Comparison of ENCODE assay signal across 16 cellular contexts in the genomic region with DNA sequence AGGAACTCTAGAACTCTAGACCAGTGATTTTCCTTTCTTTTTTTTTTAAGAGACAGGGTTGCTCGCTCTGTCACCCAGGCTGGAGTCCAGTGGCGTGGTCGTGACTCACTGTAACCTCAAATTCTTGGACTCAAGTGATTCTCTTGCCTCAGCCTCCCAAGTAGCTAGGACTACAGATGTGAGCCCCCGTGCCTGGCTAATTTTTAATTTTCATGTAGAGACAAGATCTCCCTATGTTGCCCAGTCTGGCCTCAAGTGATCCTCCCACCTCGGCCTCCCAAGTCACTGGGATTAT. TPM values are rescaled to one million over a fixed set of nuclear protein-coding genes. Genes with fewer than 3 reads are reported as not detected.
DNase-seq lines count a peak whose midpoint lies in the region; ATAC-seq, FAIRE-seq and TF ChIP-seq lines count a peak whose summit lies in the region.
"Had no signal": no experiment of that assay in that cellular context is flagged by ENCODE, and none has a peak within 500 bp of the region (broad histone marks: within the 10 kb centered on the region; RNA-seq: fewer than 3 reads in every experiment).

No MANE protein-coding gene starts in this region.

- H3K4me1 Mint-ChIP-seq in naive thymus-derived CD8-positive, alpha-beta T cell: peaks cover 0 to 26% (median 2%) of the 10 kb centered on the region in 4 donors

- TF ChIP-seq CTCF in astrocyte of the cerebellum (IDR thresholded peaks at IDR 0.05; ENCODE audit: low read depth, low read length, missing control alignments) (no peak), kidney epithelial cell (IDR thresholded peaks at IDR 0.05; ENCODE audit: insufficient read depth, low read length, poor library complexity, severe bottlenecking) (no peak)

- no peak for FAIRE-seq in GM12891 (lab: Jason Lieb, UNC)
- FAIRE-seq: GM18507 had no signal

- peak overlapping the region in 1 of 10 donors; percentile 84 for H3K27ac Mint-ChIP-seq in naive thymus-derived CD8-positive, alpha-beta T cell
- H3K27ac Mint-ChIP-seq: activated CD8-positive, alpha-beta T cell treated with anti-CD3 and anti-CD28 coated beads, Interleukin-2, amount 10 ng/mL, durations not matched to agents 7 days and 5 days had no signal

- 91% methylated on average over 5 of the region's 5 CpGs for WGBS in HUES64

- DNase-seq in Caki2 (ENCODE audit: low read depth): peak; percentile 39
- DNase-seq in astrocyte of the cerebellum (ENCODE audit: low read depth): peak; percentile 34
- peak; percentile 49 for DNase-seq in kidney epithelial cell (ENCODE audit: low read depth)
- no peak for DNase-seq in naive thymus-derived CD8-positive, alpha-beta T cell
- no peak for DNase-seq in kidney glomerular epithelial cell (lab: John Stamatoyannopoulos, UW)
- DNase-seq in GM12891 (ENCODE audit: insufficient read length, low spot score): no peak
- no peak for DNase-seq in NCI-H345 (lab: John Stamatoyannopoulos, UW)
- DNase-seq: activated CD8-positive, alpha-beta T cell treated with anti-CD3 and anti-CD28 coated beads, Interleukin-2, amount 10 ng/mL, durations not matched to agents 7 days and 5 days; activated naive CD8-positive, alpha-beta T cell treated with anti-CD3 and anti-CD28 coated beads for 36 hours; foreskin keratinocyte; NCI-H1048; PC-9; psoas muscle had no signal

- no peak overlapping the region for H3K4me3 ChIP-seq in HUES64 (ENCODE audit: low read length)
- H3K4me3 ChIP-seq in astrocyte of the cerebellum (ENCODE audit: low read depth, low read length): no peak overlapping the region
- no peak overlapping the region for H3K4me3 ChIP-seq in kidney epithelial cell (ENCODE audit: low read depth, low read length)
- H3K4me3 ChIP-seq: HAP-1, PC-9, psoas muscle had no signal

- H3K36me3 Mint-ChIP-seq in naive thymus-derived CD8-positive, alpha-beta T cell: peaks cover 0 to 3% (median 0%) of the 10 kb centered on the region in 3 donors

- no peak for TF ChIP-seq POLR2A in GM12891 (IDR thresholded peaks at IDR 0.05; ENCODE audit: low read depth, low read length)

- peaks cover 34% of the 10 kb centered on the region for H3K4me1 ChIP-seq in HUES64 (ENCODE audit: insufficient read depth, low read length)

- POLR2A ChIA-PET in naive thymus-derived CD8-positive, alpha-beta T cell (lab: Charles Lee): no interaction called here

- peak overlapping the region; percentile 38; the same call in 1 of the 2 replicates for H3K27ac ChIP-seq in HUES64 (ENCODE audit: low read depth, low read length)
- H3K27ac ChIP-seq: foreskin keratinocyte, PC-9, psoas muscle had no signal

- in situ Hi-C loops in Caki2 (cut with HindIII; ENCODE audit: low pct_unique_long_range_greater_than_20kb, low sequenced_read_pairs): no loop called here
- in situ Hi-C loops in astrocyte of the cerebellum (cut with HindIII; ENCODE audit: low sequenced_read_pairs): no loop called here

- H3K4me3 Mint-ChIP-seq in naive thymus-derived CD8-positive, alpha-beta T cell: no peak overlapping the region
- H3K4me3 Mint-ChIP-seq: activated CD8-positive, alpha-beta T cell treated with anti-CD3 and anti-CD28 coated beads, Interleukin-2, amount 10 ng/mL, durations not matched to agents 7 days and 5 days; activated naive CD8-positive, alpha-beta T cell treated with anti-CD3 and anti-CD28 coated beads for 36 hours had no signal

- H3K36me3 ChIP-seq in HUES64 (ENCODE audit: insufficient read depth, low read length) (no peaks in the 10 kb centered on the region), kidney epithelial cell (ENCODE audit: control insufficient read depth, insufficient read depth, low read length) (no peaks in the 10 kb centered on the region)
- H3K36me3 ChIP-seq: HAP-1 had no signal

- no peaks in the 10 kb centered on the region for H3K9me3 ChIP-seq in HUES64 (ENCODE audit: insufficient read depth, low read depth, low read length)
- H3K9me3 ChIP-seq: HAP-1, psoas muscle had no signal

- no peaks in the 10 kb centered on the region for H3K27me3 ChIP-seq in HUES64 (ENCODE audit: insufficient read depth, low read length)
- no peaks in the 10 kb centered on the region for H3K27me3 ChIP-seq in kidney epithelial cell (ENCODE audit: control insufficient read depth, insufficient read depth, low read length)
- H3K27me3 ChIP-seq: foreskin keratinocyte had no signal

- H3K27me3 Mint-ChIP-seq in naive thymus-derived CD8-positive, alpha-beta T cell: peaks cover 0 to 3% (median 0%) of the 10 kb centered on the region in 5 donors
- H3K27me3 Mint-ChIP-seq: activated naive CD8-positive, alpha-beta T cell treated with anti-CD3 and anti-CD28 coated beads for 36 hours had no signal

- no peak overlapping the region for H3K9ac ChIP-seq in HUES64 (ENCODE audit: low read depth, low read length)

- peaks cover 0 to 4% (median 0%) of the 10 kb centered on the region in 9 donors for H3K9me3 Mint-ChIP-seq in naive thymus-derived CD8-positive, alpha-beta T cell

- no peak for ATAC-seq in naive thymus-derived CD8-positive, alpha-beta T cell
- ATAC-seq: activated CD8-positive, alpha-beta T cell treated with anti-CD3 and anti-CD28 coated beads, Interleukin-2, amount 10 ng/mL, durations not matched to agents 7 days and 5 days; foreskin keratinocyte; psoas muscle had no signal

TF ChIP-seq in GM12891, 5 proteins besides CTCF, POLR2A, EP300 and RAD21:
- no peak for TF ChIP-seq SPI1 (IDR thresholded peaks at IDR 0.05; ENCODE audit: low read depth, low read length)
- no peak for TF ChIP-seq PAX5 (IDR thresholded peaks at IDR 0.05; ENCODE audit: insufficient read depth, low read length, severe bottlenecking)
- no peak for TF ChIP-seq TAF1 (IDR thresholded peaks at IDR 0.05; ENCODE audit: low read depth, low read length)
TF ChIP-seq in GM12891: peak in this region for 0.

RNA-seq across cellular contexts. Expression of gene RYBP, which starts 42.3 kb away (rescaled TPM):
- total RNA-seq in Caki2 (2014; rRNA removed; shearing (Covaris generic); ENCODE audit: low replicate concordance): 2.1 and 6.1 TPM in 2 replicates
- polyA plus RNA-seq in HUES64 (2013, experiment 1 of 2): 20.5 TPM
- polyA plus RNA-seq in HUES64 (2013, experiment 2 of 2): 21.4 TPM
- 11.6 and 12.0 TPM in 2 replicates for total RNA-seq in kidney epithelial cell
- 10 to 100 TPM; 18.6 to 18.7 TPM for total RNA-seq in naive thymus-derived CD8-positive, alpha-beta T cell
- 1 to 10 TPM; 1.2 to 1.9 (median 1.8) TPM for polyA plus RNA-seq in naive thymus-derived CD8-positive, alpha-beta T cell
- 7.5 TPM for polyA plus RNA-seq in GM12891 (2012; ENCODE audit: low read depth, missing spikeins)

Comparison
In these comparisons a context has a peak if more than half of its experiments do, and no peak if none do; other contexts are left out.
1. DNase-seq: peak in Caki2 (single experiment), astrocyte of the cerebellum (single experiment) and kidney epithelial cell (single experiment); none in naive thymus-derived CD8-positive, alpha-beta T cell (0 of 10), kidney glomerular epithelial cell (single experiment), GM12891 (single experiment) and NCI-H345 (single experiment).